Comparison of ENCODE assay signal across 2 cellular contexts in genomic region chr3:8444883-8445282, GRCh38.
TF ChIP-seq lines count a peak whose summit lies in the region.

No MANE protein-coding gene starts in this region.

TF ChIP-seq in HepG2, 621 proteins besides CTCF, POLR2A, EP300 and RAD21:
- TF ChIP-seq MTF2 (CRISPR knock-in tag; IDR thresholded peaks at IDR 0.05; ENCODE audit: borderline replicate concordance) (no peak), ZBTB46 (CRISPR knock-in tag; IDR thresholded peaks at IDR 0.05; ENCODE audit: borderline replicate concordance) (no peak), CHD4 (IDR thresholded peaks at IDR 0.05; ENCODE audit: borderline replicate concordance, low read length) (peak; percentile 91; the same call in 1 of the 2 replicates), KDM1A (CRISPR knock-in tag; IDR thresholded peaks at IDR 0.05) (peak; percentile 63; the same call in 1 of the 2 replicates), ZNF337 (CRISPR knock-in tag; IDR thresholded peaks at IDR 0.05; ENCODE audit: borderline replicate concordance, low read depth) (no peak), SNRNP70 (IDR thresholded peaks at IDR 0.05; ENCODE audit: low read depth, low read length) (no peak), SAP130 (CRISPR knock-in tag; IDR thresholded peaks at IDR 0.05; ENCODE audit: low read depth) (no peak), ZNF547 (CRISPR knock-in tag; IDR thresholded peaks at IDR 0.05) (no peak), CREM (IDR thresholded peaks at IDR 0.05) (no peak), CREM (CRISPR knock-in tag; IDR thresholded peaks at IDR 0.05) (no peak), SMARCC2 (IDR thresholded peaks at IDR 0.05) (no peak), AKNA (CRISPR knock-in tag; IDR thresholded peaks at IDR 0.05; ENCODE audit: borderline replicate concordance) (no peak), ZNF629 (CRISPR knock-in tag; conservative IDR thresholded peaks at IDR 0.05) (peak; percentile 94), TRIM24 (CRISPR knock-in tag; IDR thresholded peaks at IDR 0.05) (no peak)
- TF ChIP-seq, protein P1, sequence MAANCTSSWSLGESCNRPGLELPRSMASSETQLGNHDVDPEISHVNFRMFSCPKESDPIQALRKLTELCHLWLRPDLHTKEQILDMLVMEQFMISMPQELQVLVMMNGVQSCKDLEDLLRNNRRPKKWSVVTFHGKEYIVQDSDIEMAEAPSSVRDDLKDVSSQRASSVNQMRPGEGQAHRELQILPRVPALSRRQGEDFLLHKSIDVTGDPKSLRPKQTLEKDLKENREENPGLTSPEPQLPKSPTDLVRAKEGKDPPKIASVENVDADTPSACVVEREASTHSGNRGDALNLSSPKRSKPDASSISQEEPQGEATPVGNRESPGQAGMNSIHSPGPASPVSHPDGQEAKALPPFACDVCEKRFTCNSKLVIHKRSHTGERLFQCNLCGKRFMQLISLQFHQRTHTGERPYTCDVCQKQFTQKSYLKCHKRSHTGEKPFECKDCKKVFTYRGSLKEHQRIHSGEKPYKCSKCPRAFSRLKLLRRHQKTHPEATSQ (CRISPR knock-in tag; IDR thresholded peaks at IDR 0.05; ENCODE audit: borderline replicate concordance), result no peak

TF ChIP-seq in endothelial cell of umbilical vein, 7 proteins besides CTCF, POLR2A, EP300 and RAD21:
- TF ChIP-seq POLR2AphosphoS5 (IDR thresholded peaks at IDR 0.05; ENCODE audit: insufficient read depth, low read depth, low read length) (no peak), EZH2 (IDR thresholded peaks at IDR 0.05; ENCODE audit: borderline replicate concordance, low read depth, low read length, severe bottlenecking) (no peak), JUN (IDR thresholded peaks at IDR 0.05; ENCODE audit: borderline replicate concordance, insufficient read depth, insufficient read length, low read depth) (no peak), MYC (IDR thresholded peaks at IDR 0.05; ENCODE audit: low read depth, low read length) (no peak), FOS (IDR thresholded peaks at IDR 0.05; ENCODE audit: borderline replicate concordance, insufficient read depth, low read length) (no peak), GATA2 (IDR thresholded peaks at IDR 0.05; ENCODE audit: insufficient read depth, insufficient read length, low read depth, low read length) (no peak)
- TF ChIP-seq, protein P2, sequence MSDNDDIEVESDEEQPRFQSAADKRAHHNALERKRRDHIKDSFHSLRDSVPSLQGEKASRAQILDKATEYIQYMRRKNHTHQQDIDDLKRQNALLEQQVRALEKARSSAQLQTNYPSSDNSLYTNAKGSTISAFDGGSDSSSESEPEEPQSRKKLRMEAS (IDR thresholded peaks at IDR 0.05; ENCODE audit: insufficient read depth, insufficient read length), result no peak
